In the genomic region with DNA sequence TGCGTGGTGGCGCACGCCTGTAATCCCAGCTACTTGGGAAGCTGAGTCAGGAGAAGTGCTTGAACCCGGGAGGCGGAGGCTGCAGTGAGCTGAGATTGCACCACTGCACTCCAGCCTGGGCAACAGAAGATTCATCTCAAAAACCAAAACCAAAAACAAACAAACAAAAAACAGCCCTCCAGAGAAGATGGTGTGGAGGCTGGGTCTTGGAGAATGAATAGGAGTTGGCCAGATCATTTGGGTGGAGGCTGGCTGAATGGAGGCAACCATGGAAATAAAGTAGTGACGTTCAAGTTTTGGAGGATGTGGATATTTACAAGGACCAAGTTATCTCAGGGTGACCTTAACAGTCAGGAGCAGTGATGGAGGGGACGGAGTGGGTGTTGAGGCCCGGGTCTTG, we compare ENCODE assay signal across 12 cellular contexts.
"Had no signal": no experiment of that assay in that cellular context is flagged by ENCODE, and none has a peak within 500 bp of the region (broad histone marks: within the 10 kb centered on the region; RNA-seq: fewer than 3 reads in every experiment).

No MANE protein-coding gene starts in this region.

- H3K4me3 Mint-ChIP-seq: activated CD4-positive, alpha-beta T cell treated with anti-CD3 and anti-CD28 coated beads, Interleukin-2, amount 10 ng/mL, durations not matched to agents 7 days and 5 days had no signal

- H3K36me3 ChIP-seq: lower lobe of right lung, right atrium auricular region, thyroid gland had no signal

- ATAC-seq: foreskin keratinocyte, left cardiac atrium, lower lobe of right lung had no signal

- H3K27ac ChIP-seq: foreskin keratinocyte, lower lobe of right lung, right atrium auricular region, skin epidermis, thyroid gland, VCaP had no signal

- H3K27me3 ChIP-seq: foreskin keratinocyte, right atrium auricular region, thyroid gland had no signal

- DNase-seq: activated CD4-positive, alpha-beta T cell treated with anti-CD3 and anti-CD28 coated beads, Interleukin-2, amount 10 ng/mL, durations not matched to agents 7 days and 5 days; activated gamma-delta T cell; activated T-cell treated with anti-CD3 and anti-CD28 coated beads, Interleukin-2, amount 50 U/mL, for 1 hour; foreskin keratinocyte; left cardiac atrium; lower lobe of right lung; naive B cell; stimulated activated CD4-positive, alpha-beta T cell treated with anti-CD3 and anti-CD28 coated beads, Interleukin-4, amount 100 ng/mL, for 4 hours; thyroid gland had no signal

- H3K4me3 ChIP-seq: lower lobe of right lung, right atrium auricular region, skin epidermis, thyroid gland had no signal

- H3K27me3 Mint-ChIP-seq: activated CD4-positive, alpha-beta T cell treated with anti-CD3 and anti-CD28 coated beads, Interleukin-2, amount 10 ng/mL, durations not matched to agents 7 days and 5 days; naive B cell had no signal

- H3K9me3 ChIP-seq: lower lobe of right lung, right atrium auricular region, thyroid gland had no signal

- H3K27ac Mint-ChIP-seq: activated CD4-positive, alpha-beta T cell treated with anti-CD3 and anti-CD28 coated beads, Interleukin-2, amount 10 ng/mL, durations not matched to agents 7 days and 5 days had no signal
